ENCODE assay signal across 1 cellular context in the genomic region with DNA sequence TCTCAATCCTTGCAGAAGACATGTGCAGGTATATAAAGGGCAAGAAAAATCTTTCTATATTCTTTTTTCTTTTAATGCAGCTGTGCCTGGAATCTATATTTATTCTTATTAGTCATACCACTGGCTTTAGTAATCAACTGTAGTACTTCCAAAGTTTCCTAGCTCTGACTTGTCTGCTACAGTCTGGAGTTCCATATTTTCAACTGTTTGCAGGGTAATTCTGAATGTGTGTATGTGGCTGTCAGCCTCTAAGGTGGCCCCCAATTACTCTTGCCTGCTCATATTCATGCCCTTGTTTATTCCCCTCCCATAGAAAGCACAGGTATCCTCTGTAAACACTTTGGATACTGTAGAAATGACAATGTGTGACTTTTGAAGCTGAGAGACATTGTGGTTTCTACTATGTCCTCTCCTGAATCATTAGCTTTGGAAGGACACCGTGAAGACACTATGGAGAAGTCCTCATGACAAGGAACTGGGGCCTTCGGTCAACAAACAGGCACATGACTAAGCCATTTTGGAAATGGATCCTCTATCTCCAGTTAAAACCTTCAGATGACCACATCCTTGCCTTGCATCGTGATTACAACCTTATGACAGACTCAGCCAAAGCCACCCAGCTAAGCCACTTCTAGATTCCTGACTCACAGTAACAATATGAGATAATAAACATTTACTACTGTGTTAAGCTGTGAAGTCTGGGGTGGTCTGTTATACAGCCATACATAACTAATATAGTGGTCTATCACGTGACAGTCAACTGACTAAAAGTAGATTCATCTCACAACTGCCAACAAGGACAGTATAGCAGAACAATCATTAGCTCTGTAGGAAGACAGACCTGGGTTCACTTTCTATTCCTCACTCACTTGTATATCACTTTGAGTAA.
TF ChIP-seq lines count a peak whose summit lies in the region.

No MANE protein-coding gene starts in this region.

TF ChIP-seq in HepG2, 621 proteins besides CTCF, POLR2A, EP300 and RAD21 (continued from another document):
- TF ChIP-seq, protein P1, sequence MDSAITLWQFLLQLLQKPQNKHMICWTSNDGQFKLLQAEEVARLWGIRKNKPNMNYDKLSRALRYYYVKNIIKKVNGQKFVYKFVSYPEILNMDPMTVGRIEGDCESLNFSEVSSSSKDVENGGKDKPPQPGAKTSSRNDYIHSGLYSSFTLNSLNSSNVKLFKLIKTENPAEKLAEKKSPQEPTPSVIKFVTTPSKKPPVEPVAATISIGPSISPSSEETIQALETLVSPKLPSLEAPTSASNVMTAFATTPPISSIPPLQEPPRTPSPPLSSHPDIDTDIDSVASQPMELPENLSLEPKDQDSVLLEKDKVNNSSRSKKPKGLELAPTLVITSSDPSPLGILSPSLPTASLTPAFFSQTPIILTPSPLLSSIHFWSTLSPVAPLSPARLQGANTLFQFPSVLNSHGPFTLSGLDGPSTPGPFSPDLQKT (CRISPR knock-in tag; IDR thresholded peaks at IDR 0.05; ENCODE audit: borderline replicate concordance): no peak
